In the genomic region with DNA sequence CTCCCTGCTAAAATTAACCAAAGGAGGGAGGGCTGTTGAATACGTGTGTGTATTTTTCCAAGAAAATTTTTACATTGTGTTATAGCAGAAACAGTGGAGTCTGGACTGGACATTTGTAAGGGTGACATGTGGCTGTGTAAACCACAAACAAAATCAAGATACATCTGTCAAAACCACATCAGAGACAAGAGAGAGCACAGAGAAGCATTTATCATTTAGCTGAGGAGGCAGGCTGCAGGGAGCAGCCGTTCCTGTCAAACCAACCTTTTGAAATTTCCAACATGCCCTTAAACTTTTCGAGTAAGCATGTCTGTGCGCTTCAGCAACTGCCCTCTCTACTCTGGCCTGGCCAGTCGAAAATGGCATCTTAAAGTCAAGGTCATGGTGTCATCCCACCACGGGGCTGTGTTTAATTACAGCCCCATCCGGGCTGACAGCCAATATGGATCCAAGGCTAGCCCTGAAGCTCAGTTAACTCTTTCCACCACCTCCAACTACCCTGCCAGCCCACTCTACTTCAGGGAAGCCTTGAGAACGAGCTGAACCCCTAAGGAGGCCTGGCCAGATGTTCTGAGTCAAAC, we compare ENCODE assay signal across 11 cellular contexts. TPM values are rescaled to one million over a fixed set of nuclear protein-coding genes. Genes with fewer than 3 reads are reported as not detected.
DNase-seq lines count a peak whose midpoint lies in the region; ATAC-seq and TF ChIP-seq lines count a peak whose summit lies in the region.
"Had no signal": no experiment of that assay in that cellular context is flagged by ENCODE, and none has a peak within 500 bp of the region (broad histone marks: within the 10 kb centered on the region; RNA-seq: fewer than 3 reads in every experiment).

No MANE protein-coding gene starts in this region.

- peak overlapping the region; percentile 75 to 92 (median 84) for H3K27ac Mint-ChIP-seq in IgD-negative memory B cell
- H3K27ac Mint-ChIP-seq: stimulated activated naive CD8-positive, alpha-beta T cell treated with anti-CD3 and anti-CD28 coated beads, Interleukin-15, Interleukin-2, amounts not matched to agents 100 ng/mL and 50 ng/mL, for 24 hours had no signal

- WGBS in heart right ventricle, 2 donors, result 22 to 39% methylated on average over 8 of the region's 8 CpGs
- WGBS in thymus, result 35% methylated on average over 8 of the region's 8 CpGs

- H3K27me3 ChIP-seq in heart right ventricle, result peaks cover 0 to 79% (median 57%) of the 10 kb centered on the region in 7 donors
- no peaks in the 10 kb centered on the region for H3K27me3 ChIP-seq in thymus (ENCODE audit: control insufficient read depth, insufficient read depth)

- H3K36me3 Mint-ChIP-seq in IgD-negative memory B cell, result peaks cover 4% of the 10 kb centered on the region

- H3K9me3 Mint-ChIP-seq in IgD-negative memory B cell, result no peaks in the 10 kb centered on the region
- H3K9me3 Mint-ChIP-seq: stimulated activated naive CD8-positive, alpha-beta T cell treated with anti-CD3 and anti-CD28 coated beads, Interleukin-15, Interleukin-2, amounts not matched to agents 100 ng/mL and 50 ng/mL, for 24 hours had no signal

- H3K4me1 Mint-ChIP-seq in IgD-negative memory B cell, result peaks cover 58 to 83% (median 73%) of the 10 kb centered on the region in 3 donors

- no peaks in the 10 kb centered on the region for H3K36me3 ChIP-seq in heart right ventricle
- peaks cover 19% of the 10 kb centered on the region for H3K36me3 ChIP-seq in thymus (ENCODE audit: control insufficient read depth, insufficient read depth)
- H3K36me3 ChIP-seq: left lung had no signal

- no peak for TF ChIP-seq CTCF in heart right ventricle (IDR thresholded peaks at IDR 0.05)

- intact Hi-C loops in heart right ventricle (cut with DNase I) (loop anchor here in 4 of 10 donors (5.0 to 10.0 kb wide), 5 partner anchors 58 to 208 kb away; no protein-coding TSS in a partner anchor), sciatic nerve (cut with DNase I) (no loop called here)

- H3K9me3 ChIP-seq in heart right ventricle (no peaks in the 10 kb centered on the region), thymus (ENCODE audit: control insufficient read depth) (no peaks in the 10 kb centered on the region)
- H3K9me3 ChIP-seq: left lung had no signal

- DNase-seq in heart right ventricle (no peak), sciatic nerve (ENCODE audit: low spot score) (no peak), NCI-H2227 (lab: John Stamatoyannopoulos, UW; ENCODE audit: unreplicated experiment) (no peak)
- no peak for DNase-seq in activated naive CD4-positive, alpha-beta T cell treated with Interleukin-2 at 50 U/mL for 16 hours
- DNase-seq: left lung, NCI-H1930, PC-3 had no signal

- H3K4me3 Mint-ChIP-seq in IgD-negative memory B cell, result peak overlapping the region; percentile 67 to 99 (median 90)
- H3K4me3 Mint-ChIP-seq: stimulated activated naive CD8-positive, alpha-beta T cell treated with anti-CD3 and anti-CD28 coated beads, Interleukin-15, Interleukin-2, amounts not matched to agents 100 ng/mL and 50 ng/mL, for 24 hours had no signal

- H3K27ac ChIP-seq in heart right ventricle (peak overlapping the region in 9 of 10 donors; percentile 42 to 78 (median 65)), thymus (ENCODE audit: low read depth) (peak overlapping the region; percentile 15)

- ATAC-seq in GM21723 (IDR thresholded peaks at IDR 0.05; ENCODE audit: unreplicated experiment) (peak; percentile 28), heart right ventricle (peak in 6 of 8 donors; percentile 8 to 76 (median 32)), sciatic nerve (no peak)
- ATAC-seq: left lung, PC-3 had no signal

- H3K4me3 ChIP-seq in heart right ventricle (no peak overlapping the region), thymus (ENCODE audit: low read length) (no peak overlapping the region)
- H3K4me3 ChIP-seq: left lung had no signal

- H3K27me3 Mint-ChIP-seq in IgD-negative memory B cell, result no peaks in the 10 kb centered on the region

- H3K4me1 ChIP-seq in heart right ventricle (peaks cover 0 to 70% (median 21%) of the 10 kb centered on the region in 9 donors), thymus (ENCODE audit: control insufficient read depth, insufficient read depth, low read length) (peaks cover 18% of the 10 kb centered on the region)

RNA-seq across cellular contexts. Expression of gene BCL11A, which starts 8.4 kb away (rescaled TPM):
- polyA plus RNA-seq in IgD-negative memory B cell (189 TPM), heart right ventricle (10 to 100 TPM in 1 of 2 donors, 1 to 10 TPM in 1; 3.2 to 22.2 TPM), thymus (33.6 TPM)
- total RNA-seq in heart right ventricle (10 to 100 TPM; 19.5 to 38.5 (median 23.4) TPM), sciatic nerve (1.6 TPM)
